2 cellular contexts compared by ENCODE assay signal in genomic region chr4:25845841-25846653, GRCh38.
TF ChIP-seq lines count a peak whose summit lies in the region.

No MANE protein-coding gene starts in this region.

TF ChIP-seq in GM23338, 12 proteins besides CTCF, POLR2A, EP300 and RAD21 (continued from another document):
- TF ChIP-seq NANOG (IDR thresholded peaks at IDR 0.05; ENCODE audit: borderline replicate concordance) = no peak
TF ChIP-seq in GM23338: peak in this region for 0.

TF ChIP-seq in WTC11, 78 proteins besides CTCF, POLR2A, EP300 and RAD21 (continued from another document):
- no peak for TF ChIP-seq ZNF532 (CRISPR knock-in tag; IDR thresholded peaks at IDR 0.05; ENCODE audit: borderline replicate concordance)
- no peak for TF ChIP-seq ZNF425 (CRISPR knock-in tag; conservative IDR thresholded peaks at IDR 0.05)
- TF ChIP-seq ZNF281 (CRISPR knock-in tag; IDR thresholded peaks at IDR 0.05) = no peak
- TF ChIP-seq ERG (CRISPR knock-in tag; IDR thresholded peaks at IDR 0.05) = no peak
- TF ChIP-seq ARID4B (CRISPR knock-in tag; IDR thresholded peaks at IDR 0.05; ENCODE audit: borderline replicate concordance) = no peak
- no peak for TF ChIP-seq MYBL2 (CRISPR knock-in tag; IDR thresholded peaks at IDR 0.05)
- TF ChIP-seq TEAD1 (CRISPR knock-in tag; IDR thresholded peaks at IDR 0.05) = peak; percentile 50; the same call in 1 of the 2 replicates
- no peak for TF ChIP-seq ESRRA (CRISPR knock-in tag; IDR thresholded peaks at IDR 0.05; ENCODE audit: borderline replicate concordance)
- TF ChIP-seq USF2 (CRISPR knock-in tag; IDR thresholded peaks at IDR 0.05) = no peak
- TF ChIP-seq MAX (CRISPR knock-in tag; IDR thresholded peaks at IDR 0.05) = peak; percentile 47; the same call in 1 of the 2 replicates
- no peak for TF ChIP-seq PRDM15 (CRISPR knock-in tag; IDR thresholded peaks at IDR 0.05)
